ENCODE assay signal across 16 cellular contexts in genomic region chr2:1170711-1171110, GRCh38.
DNase-seq lines count a peak whose midpoint lies in the region; ATAC-seq and TF ChIP-seq lines count a peak whose summit lies in the region.
"Had no signal": no experiment of that assay in that cellular context is flagged by ENCODE, and none has a peak within 500 bp of the region (broad histone marks: within the 10 kb centered on the region; RNA-seq: fewer than 3 reads in every experiment).

No MANE protein-coding gene starts in this region.

- DNase-seq in HFFc6: no peak
- DNase-seq in SJSA1 (ENCODE audit: low read depth in 1 of 2, low spot score in 2 of 2): no peak
- no peak for DNase-seq in osteoblast (ENCODE audit: insufficient read length, low spot score, missing footprints)
- no peak for DNase-seq in upper lobe of left lung
- no peak for DNase-seq in foreskin keratinocyte
- no peak for DNase-seq in dermis blood vessel endothelial cell
- DNase-seq in NCI-H128 (lab: John Stamatoyannopoulos, UW; ENCODE audit: unreplicated experiment): no peak
- no peak for DNase-seq in NCI-H1417 treated with DMSO at 0.1 percent for 48 hours (lab: John Stamatoyannopoulos, UW)
- DNase-seq: Caco-2; CD4-positive, alpha-beta T cell; DMS79; GDM1; GOT3 had no signal

- H3K27ac Mint-ChIP-seq in HFFc6: no peak overlapping the region
- H3K27ac Mint-ChIP-seq: B cell; CD4-positive, alpha-beta T cell had no signal

- peak overlapping the region; percentile 41 for H2AFZ ChIP-seq in osteoblast (ENCODE audit: low read length)

- TF ChIP-seq POLR2A in upper lobe of left lung (IDR thresholded peaks at IDR 0.05): no peak

- H3K9me3 ChIP-seq in SJSA1 (replicated peaks) (no peaks in the 10 kb centered on the region), osteoblast (ENCODE audit: low read depth, low read length) (no peaks in the 10 kb centered on the region), upper lobe of left lung (no peaks in the 10 kb centered on the region)
- H3K9me3 ChIP-seq: Caco-2 had no signal

- H3K36me3 ChIP-seq in SJSA1 (no peaks in the 10 kb centered on the region; the same call in 1 of the 2 replicates), osteoblast (ENCODE audit: insufficient read depth, low read length) (no peaks in the 10 kb centered on the region), upper lobe of left lung (no peaks in the 10 kb centered on the region)

- no peaks in the 10 kb centered on the region; the same call in none of the 2 replicates for H3K27me3 Mint-ChIP-seq in HFFc6 (ENCODE audit: insufficient read depth)
- H3K27me3 Mint-ChIP-seq: CD4-positive, alpha-beta T cell had no signal

- no peak overlapping the region for H3K4me2 ChIP-seq in osteoblast (ENCODE audit: insufficient read depth, low read length)

- TF ChIP-seq CTCF in HFFc6 (IDR thresholded peaks at IDR 0.05) (no peak), osteoblast (IDR thresholded peaks at IDR 0.05; ENCODE audit: extremely low read depth, low read depth, low read length) (no peak), upper lobe of left lung (IDR thresholded peaks at IDR 0.05) (no peak), foreskin keratinocyte (conservative IDR thresholded peaks at IDR 0.05) (no peak)

- no peak for TF ChIP-seq EP300 in upper lobe of left lung (IDR thresholded peaks at IDR 0.05)

- ATAC-seq in upper lobe of left lung (ENCODE audit: low FRiP score in 2 of 2) (no peak), foreskin keratinocyte (no peak)
- ATAC-seq: HCT116 had no signal

- H3K4me1 Mint-ChIP-seq in HFFc6 (ENCODE audit: low read depth): peaks cover 20% of the 10 kb centered on the region; the same call in 1 of the 2 replicates

- peak overlapping the region; percentile 63; the same call in 1 of the 2 replicates for H3K4me3 Mint-ChIP-seq in HFFc6
- H3K4me3 Mint-ChIP-seq: B cell; CD4-positive, alpha-beta T cell had no signal

- H3K27me3 ChIP-seq in SJSA1 (replicated peaks) (no peaks in the 10 kb centered on the region), osteoblast (ENCODE audit: insufficient read depth, low read length) (no peaks in the 10 kb centered on the region), upper lobe of left lung (no peaks in the 10 kb centered on the region), foreskin keratinocyte (no peaks in the 10 kb centered on the region)

- H4K20me1 ChIP-seq in osteoblast (ENCODE audit: insufficient read depth, low read length): no peaks in the 10 kb centered on the region

- H3K36me3 Mint-ChIP-seq in HFFc6 (ENCODE audit: low read depth): no peaks in the 10 kb centered on the region

- H3K27ac ChIP-seq in SJSA1 (peak overlapping the region; percentile 56; the same call in 1 of the 2 replicates), osteoblast (ENCODE audit: low read depth, low read length) (no peak overlapping the region), upper lobe of left lung (peak overlapping the region; percentile 4 to 85 (median 32)), foreskin keratinocyte (no peak overlapping the region)
- H3K27ac ChIP-seq: C4-2B had no signal

- H3K4me1 ChIP-seq in SJSA1 (replicated peaks) (peaks cover 21% of the 10 kb centered on the region), osteoblast (ENCODE audit: insufficient read depth, low read length) (no peaks in the 10 kb centered on the region), upper lobe of left lung (peaks cover 0 to 10% (median 3%) of the 10 kb centered on the region in 4 donors), foreskin keratinocyte (no peaks in the 10 kb centered on the region)
- H3K4me1 ChIP-seq: Caco-2 had no signal

- peaks cover 12% of the 10 kb centered on the region; the same call in 1 of the 2 replicates for H3K9me3 Mint-ChIP-seq in HFFc6
- H3K9me3 Mint-ChIP-seq: CD4-positive, alpha-beta T cell had no signal

- 61 to 63% methylated on average over 5 of the region's 5 CpGs for WGBS in upper lobe of left lung, 2 donors

- H3K4me3 ChIP-seq in SJSA1 (no peak overlapping the region), osteoblast (ENCODE audit: insufficient read depth, low read length) (no peak overlapping the region), upper lobe of left lung (no peak overlapping the region)

- H3K79me2 ChIP-seq in osteoblast (ENCODE audit: insufficient read depth, low read length): no peaks in the 10 kb centered on the region

Comparison
In these comparisons a context has a peak if more than half of its experiments do, and no peak if none do; other contexts are left out.
1. H3K27ac ChIP-seq: peak in SJSA1 (single experiment) and upper lobe of left lung (4 of 4); none in osteoblast (single experiment) and foreskin keratinocyte (single experiment).